8 cellular contexts compared by ENCODE assay signal in the genomic region with DNA sequence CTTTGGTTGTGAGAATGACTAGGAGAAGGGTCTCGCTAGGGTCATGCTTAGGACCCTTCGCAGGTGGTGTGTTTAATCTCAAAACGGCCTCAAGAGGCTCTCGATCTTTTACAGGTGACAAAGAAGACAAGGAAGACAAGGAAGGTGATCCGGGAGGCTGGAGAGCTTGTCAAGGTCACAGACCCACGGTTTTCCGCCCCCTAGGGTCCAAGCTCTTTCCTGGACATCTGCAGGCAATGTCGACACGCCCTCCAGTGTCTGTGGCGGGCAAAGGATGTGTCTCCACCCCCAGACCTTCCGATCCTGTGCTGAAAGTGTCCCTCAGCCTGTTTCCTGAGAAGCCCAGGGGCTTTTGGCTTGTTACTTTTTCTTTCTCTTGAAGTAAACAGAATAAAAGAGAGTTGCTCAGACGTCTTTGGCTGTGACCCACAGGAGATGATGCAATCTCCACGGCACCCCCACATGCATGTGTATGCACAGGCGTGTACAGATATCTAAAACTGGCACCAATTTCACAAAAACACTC.
DNase-seq lines count a peak whose midpoint lies in the region; ATAC-seq and TF ChIP-seq lines count a peak whose summit lies in the region.

No MANE protein-coding gene starts in this region.

- peak overlapping the region; percentile 88 for H3K4me3 Mint-ChIP-seq in natural killer cell
- peak overlapping the region; percentile 75 to 81 for H3K4me3 Mint-ChIP-seq in stimulated activated naive B cell treated with anti-CD40 and anti-IgM and Interleukin-4, amounts not matched to agents 10 μg/mL and 1 μg/mL and 100 μg/mL, for 72 hours

- ATAC-seq in GM19023 (IDR thresholded peaks at IDR 0.05; ENCODE audit: unreplicated experiment) (peak; percentile 66), HG03280 (IDR thresholded peaks at IDR 0.05; ENCODE audit: unreplicated experiment) (peak; percentile 61), natural killer cell (peak; percentile 70 to 87 (median 75))
- ATAC-seq in stimulated activated naive B cell treated with anti-CD40 and anti-IgM and Interleukin-4, amounts not matched to agents 10 μg/mL and 1 μg/mL and 100 μg/mL, for 72 hours (replicated peaks), result peak; percentile 72 to 73

- WGBS in esophagus squamous epithelium, 2 donors, result 3 to 11% methylated on average over 9 to 14 of the region's 14 CpGs

- H3K4me3 ChIP-seq in NT2/D1 (ENCODE audit: insufficient read length, low read depth), result no peak overlapping the region
- peak overlapping the region in 3 of 4 donors; percentile 13 to 54 (median 22) for H3K4me3 ChIP-seq in esophagus squamous epithelium

- H3K4me1 Mint-ChIP-seq in natural killer cell, result peaks cover 59 to 77% of the 10 kb centered on the region in 2 donors
- H3K4me1 Mint-ChIP-seq in stimulated activated naive B cell treated with anti-CD40 and anti-IgM and Interleukin-4, amounts not matched to agents 10 μg/mL and 1 μg/mL and 100 μg/mL, for 72 hours, result peaks cover 66 to 72% of the 10 kb centered on the region in 2 donors

- intact Hi-C loops in esophagus squamous epithelium (cut with DNase I), result loop anchor here (10.0 kb wide), 1 partner anchor 49 kb away; no protein-coding TSS in a partner anchor
- intact Hi-C loops in natural killer cell (cut with micrococcal nuclease), result loop anchor here (1.0 to 5.0 kb wide), 7 partner anchors 13 to 74 kb away; no protein-coding TSS in a partner anchor

- H3K9me3 Mint-ChIP-seq in natural killer cell, result no peaks in the 10 kb centered on the region
- no peaks in the 10 kb centered on the region for H3K9me3 Mint-ChIP-seq in stimulated activated naive B cell treated with anti-CD40 and anti-IgM and Interleukin-4, amounts not matched to agents 10 μg/mL and 1 μg/mL and 100 μg/mL, for 72 hours

- H3K27ac ChIP-seq in esophagus squamous epithelium, result peak overlapping the region; percentile 81 to 96 (median 84)

- H3K27me3 Mint-ChIP-seq in natural killer cell (ENCODE audit: low read depth in 2 of 2), result no peaks in the 10 kb centered on the region
- H3K27me3 Mint-ChIP-seq in stimulated activated naive B cell treated with anti-CD40 and anti-IgM and Interleukin-4, amounts not matched to agents 10 μg/mL and 1 μg/mL and 100 μg/mL, for 72 hours, result no peaks in the 10 kb centered on the region

- H3K9ac ChIP-seq in NT2/D1 (ENCODE audit: insufficient read length, low read depth), result peak overlapping the region; percentile 42

- no peaks in the 10 kb centered on the region for H3K36me3 Mint-ChIP-seq in natural killer cell
- no peaks in the 10 kb centered on the region for H3K36me3 Mint-ChIP-seq in stimulated activated naive B cell treated with anti-CD40 and anti-IgM and Interleukin-4, amounts not matched to agents 10 μg/mL and 1 μg/mL and 100 μg/mL, for 72 hours

- peak in 5 of 6 experiments; percentile 54 to 78 (median 62) for TF ChIP-seq CTCF in esophagus squamous epithelium (IDR thresholded peaks at IDR 0.05)
- TF ChIP-seq CTCF in natural killer cell (IDR thresholded peaks at IDR 0.05), result no peak

- peak overlapping the region; percentile 98 to 100 for H3K27ac Mint-ChIP-seq in natural killer cell
- H3K27ac Mint-ChIP-seq in stimulated activated naive B cell treated with anti-CD40 and anti-IgM and Interleukin-4, amounts not matched to agents 10 μg/mL and 1 μg/mL and 100 μg/mL, for 72 hours, result peak overlapping the region; percentile 99

- no peak for TF ChIP-seq POLR2A in esophagus squamous epithelium (IDR thresholded peaks at IDR 0.05)

- H3K36me3 ChIP-seq in NT2/D1 (ENCODE audit: insufficient read depth, insufficient read length, low read length) (no peaks in the 10 kb centered on the region), esophagus squamous epithelium (no peaks in the 10 kb centered on the region)

- H3K9me3 ChIP-seq in NT2/D1 (ENCODE audit: insufficient read depth, low read length), result no peaks in the 10 kb centered on the region
- H3K9me3 ChIP-seq in esophagus squamous epithelium, result no peaks in the 10 kb centered on the region

- peaks cover 7% of the 10 kb centered on the region for H3K4me1 ChIP-seq in NT2/D1 (ENCODE audit: insufficient read depth, insufficient read length)
- peaks cover 21 to 46% (median 39%) of the 10 kb centered on the region in 3 donors for H3K4me1 ChIP-seq in esophagus squamous epithelium

- DNase-seq in Ammon's horn (ENCODE audit: low spot score) (peak; percentile 86), NT2/D1 (ENCODE audit: low read depth, low spot score) (peak; percentile 56), activated T-cell treated with anti-CD3 and anti-CD28 coated beads for 48 hours (ENCODE audit: low read depth) (peak; percentile 82), esophagus squamous epithelium (lab: John Stamatoyannopoulos, UW) (peak; percentile 46), natural killer cell (peak; percentile 73)
- DNase-seq in stimulated activated naive B cell treated with anti-CD40 and anti-IgM and Interleukin-4, amounts not matched to agents 10 μg/mL and 1 μg/mL and 100 μg/mL, for 72 hours, result peak; percentile 92

- peaks cover 1% of the 10 kb centered on the region for H3K27me3 ChIP-seq in NT2/D1 (ENCODE audit: insufficient read depth, insufficient read length)
- H3K27me3 ChIP-seq in esophagus squamous epithelium, result no peaks in the 10 kb centered on the region
